16 cellular contexts compared by ENCODE assay signal in the genomic region with DNA sequence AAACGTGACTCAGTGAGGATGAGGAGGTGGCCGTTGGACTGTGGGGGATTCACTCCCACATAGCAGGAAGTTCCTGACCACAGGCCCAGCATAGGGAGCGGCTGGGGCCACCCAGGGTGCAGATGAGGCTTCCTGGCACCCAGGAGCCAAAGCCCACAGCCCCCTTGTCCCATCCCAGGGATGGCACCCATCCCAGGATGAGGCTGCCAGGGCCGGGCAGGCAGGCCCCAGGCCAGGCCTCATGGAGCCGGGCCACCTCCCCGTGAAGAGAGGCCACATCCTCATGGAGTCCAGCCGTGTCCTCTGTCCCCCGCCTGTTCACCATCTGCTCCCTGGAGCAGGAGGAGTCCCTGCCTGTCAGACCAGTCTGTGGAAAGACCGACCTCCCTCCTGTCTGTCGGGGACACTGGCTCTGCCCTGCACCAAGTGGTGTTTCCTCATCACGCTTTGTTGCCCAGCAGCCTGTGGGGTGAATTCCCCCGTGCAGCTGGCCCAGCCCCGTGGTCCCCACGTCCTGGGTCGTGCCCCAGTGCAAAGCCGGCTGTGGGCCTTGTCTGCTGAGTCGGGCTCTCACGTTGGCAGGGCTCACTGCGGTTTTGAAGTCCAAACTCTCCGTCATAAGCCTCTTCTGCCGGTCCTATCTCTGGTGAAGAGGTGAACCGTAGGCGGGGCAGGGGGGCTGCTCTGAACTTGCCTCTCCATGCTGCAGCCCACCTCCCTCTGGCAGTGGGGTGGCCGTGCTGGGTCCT. TPM values are rescaled to one million over a fixed set of nuclear protein-coding genes. Genes with fewer than 3 reads are reported as not detected.
DNase-seq lines count a peak whose midpoint lies in the region; ATAC-seq and TF ChIP-seq lines count a peak whose summit lies in the region.
"Had no signal": no experiment of that assay in that cellular context is flagged by ENCODE, and none has a peak within 500 bp of the region (broad histone marks: within the 10 kb centered on the region; RNA-seq: fewer than 3 reads in every experiment).

No MANE protein-coding gene starts in this region.

- H2AFZ ChIP-seq in IMR-90 (replicated peaks; ENCODE audit: low read length, poor library complexity): peak overlapping the region; percentile 81
- peak overlapping the region; percentile 76 for H2AFZ ChIP-seq in osteoblast (ENCODE audit: low read length)

- H3K36me3 ChIP-seq in IMR-90 (ENCODE audit: control insufficient read depth, insufficient read depth, low read length) (no peaks in the 10 kb centered on the region), osteoblast (ENCODE audit: insufficient read depth, low read length) (no peaks in the 10 kb centered on the region)

- H3K4me2 ChIP-seq in IMR-90 (ENCODE audit: low read depth, low read length) (no peak overlapping the region), osteoblast (ENCODE audit: insufficient read depth, low read length) (no peak overlapping the region)

- H3K36me3 Mint-ChIP-seq in activated B cell treated with CpG ODN at 0.5 μM for 24 hours (ENCODE audit: low read depth): peaks cover 2% of the 10 kb centered on the region
- H3K36me3 Mint-ChIP-seq: activated CD4-positive, alpha-beta memory T cell treated with anti-CD3 and anti-CD28 coated beads for 36 hours; T-cell had no signal

- intact Hi-C loops in IMR-90 (cut with micrococcal nuclease) (no loop called here), activated B cell treated with CpG ODN at 0.5 μM for 24 hours (cut with micrococcal nuclease) (loop anchor here (1.0 kb wide), 1 partner anchor 77 kb away; the partner anchor contains the start of gene PUS1)

- no peak for TF ChIP-seq RAD21 in IMR-90 (IDR thresholded peaks at IDR 0.05; ENCODE audit: low read length)

- DNase-seq in G401 (ENCODE audit: low spot score): peak; percentile 80
- DNase-seq in IMR-90: peak; percentile 26
- peak; percentile 29 for DNase-seq in activated B cell treated with CpG ODN at 0.5 μM for 24 hours
- peak; percentile 90 for DNase-seq in osteoblast (ENCODE audit: insufficient read length, low spot score, missing footprints)
- DNase-seq in NCI-H2081 treated with DMSO at 0.1 percent for 48 hours (lab: John Stamatoyannopoulos, UW): no peak
- DNase-seq: activated CD4-positive, alpha-beta memory T cell treated with anti-CD3 and anti-CD28 coated beads for 36 hours; activated naive CD4-positive, alpha-beta T cell treated with Interleukin-2 at 50 U/mL for 16 hours; central memory CD4-positive, alpha-beta T cell; DMS 273 treated with DMSO at 0.1 percent for 48 hours; erythroblast; midbrain; NCI-H1436 treated with DMSO at 0.1 percent for 48 hours; NCI-H774; T-cell had no signal

- peaks cover 6% of the 10 kb centered on the region for H3K4me1 ChIP-seq in IMR-90 (ENCODE audit: control insufficient read depth, insufficient read depth, low read length)
- H3K4me1 ChIP-seq in osteoblast (ENCODE audit: insufficient read depth, low read length): peaks cover 6% of the 10 kb centered on the region

- H3K4me3 ChIP-seq in IMR-90 (ENCODE audit: insufficient read depth, low read depth, low read length): no peak overlapping the region
- no peak overlapping the region for H3K4me3 ChIP-seq in osteoblast (ENCODE audit: insufficient read depth, low read length)

- H3K9ac ChIP-seq in IMR-90 (ENCODE audit: low read depth, low read length): no peak overlapping the region

- BruUV-seq in IMR-90 (replicated peaks; lab: Mats Ljungman, UMichigan): no TSS peak

- H4K20me1 ChIP-seq in IMR-90 (ENCODE audit: insufficient read depth, low read length): no peaks in the 10 kb centered on the region; the same call in 1 of the 2 replicates
- no peaks in the 10 kb centered on the region for H4K20me1 ChIP-seq in osteoblast (ENCODE audit: insufficient read depth, low read length)

- H3K27me3 ChIP-seq in IMR-90 (ENCODE audit: control insufficient read depth, insufficient read depth, low read length): peaks cover 12% of the 10 kb centered on the region; the same call in 1 of the 2 replicates
- peaks cover 8% of the 10 kb centered on the region for H3K27me3 ChIP-seq in osteoblast (ENCODE audit: insufficient read depth, low read length)

- peak overlapping the region; percentile 85 for H2AK9ac ChIP-seq in IMR-90 (replicated peaks; ENCODE audit: low read depth, low read length, poor library complexity)

- no peak overlapping the region for H4K91ac ChIP-seq in IMR-90 (ENCODE audit: insufficient read depth, low read depth, low read length)

- H3K23ac ChIP-seq in IMR-90 (ENCODE audit: low read depth, low read length): no peak overlapping the region

- H4K8ac ChIP-seq in IMR-90 (ENCODE audit: low read depth in 2 of 2, low read length in 2 of 2): peak overlapping the region in 1 of 2 experiments; percentile 24; a peak in 1 of 4 replicates

- peaks cover 3% of the 10 kb centered on the region for H3K27me3 Mint-ChIP-seq in activated B cell treated with CpG ODN at 0.5 μM for 24 hours

- in situ Hi-C loops in G401 (cut with HindIII; ENCODE audit: low sequenced_read_pairs): no loop called here
- in situ Hi-C loops in IMR-90 (cut with MboI; ENCODE audit: low sequenced_read_pairs): no loop called here

- 55% methylated on average over 11 of the region's 24 CpGs; no CpG with 5 or more reads in 1 of the 2 experiments for WGBS in IMR-90 (ENCODE audit: extremely low coverage in 2 of 2, insufficient read length in 1 of 2), 2 experiments

- H3K79me2 ChIP-seq in osteoblast (ENCODE audit: insufficient read depth, low read length): no peaks in the 10 kb centered on the region

- no peaks in the 10 kb centered on the region for H3K79me1 ChIP-seq in IMR-90 (ENCODE audit: low read depth in 1 of 2, low read length in 2 of 2)

- TF ChIP-seq POLR2A in IMR-90 (IDR thresholded peaks at IDR 0.05; ENCODE audit: low read depth, low read length): no peak

- CTCF ChIA-PET in IMR-90 (lab: Yijun Ruan, JAX): no interaction called here
- CTCF ChIA-PET in activated B cell treated with CpG ODN at 0.5 μM for 24 hours (lab: Charles Lee): no interaction called here

- POLR2A ChIA-PET in IMR-90 (lab: Charles Lee; ENCODE audit: unreplicated experiment): no interaction called here
- POLR2A ChIA-PET in activated B cell treated with CpG ODN at 0.5 μM for 24 hours (lab: Charles Lee): interaction anchor here (0.6 kb wide), 1 partner anchor 97 kb away, joined by 3 read pairs; no protein-coding TSS in a partner anchor

- H3K9me1 ChIP-seq in IMR-90 (ENCODE audit: insufficient read depth, low read length): no peaks in the 10 kb centered on the region

- no peak overlapping the region for H3K18ac ChIP-seq in IMR-90 (ENCODE audit: low read depth, low read length)

- no peak overlapping the region for H2BK120ac ChIP-seq in IMR-90 (ENCODE audit: low read depth, low read length)

- H3K9me3 Mint-ChIP-seq in activated B cell treated with CpG ODN at 0.5 μM for 24 hours: no peaks in the 10 kb centered on the region
- H3K9me3 Mint-ChIP-seq: activated CD4-positive, alpha-beta memory T cell treated with anti-CD3 and anti-CD28 coated beads for 36 hours; T-cell had no signal

- H3K4ac ChIP-seq in IMR-90 (ENCODE audit: low read depth, low read length): no peak overlapping the region; the same call in 1 of the 2 replicates

- no peak overlapping the region for H2BK5ac ChIP-seq in IMR-90 (ENCODE audit: low read depth, low read length, poor library complexity, severe bottlenecking)

- TF ChIP-seq CTCF in IMR-90 (conservative IDR thresholded peaks at IDR 0.05; ENCODE audit: low read depth, low read length): no peak
- TF ChIP-seq CTCF in activated B cell treated with CpG ODN at 0.5 μM for 24 hours (IDR thresholded peaks at IDR 0.05): no peak
- no peak for TF ChIP-seq CTCF in osteoblast (IDR thresholded peaks at IDR 0.05; ENCODE audit: extremely low read depth, low read depth, low read length)

- no peak overlapping the region for H2BK20ac ChIP-seq in IMR-90 (ENCODE audit: low read depth, low read length)

- H3K56ac ChIP-seq in IMR-90 (ENCODE audit: extremely low read depth, insufficient read depth, low read length): no peak overlapping the region

- H3K14ac ChIP-seq in IMR-90 (replicated peaks; ENCODE audit: low read depth, low read length): peak overlapping the region; percentile 40; the same call in 1 of the 2 replicates

- peak overlapping the region; percentile 32 for H3K4me3 Mint-ChIP-seq in activated B cell treated with CpG ODN at 0.5 μM for 24 hours
- H3K4me3 Mint-ChIP-seq: activated CD4-positive, alpha-beta memory T cell treated with anti-CD3 and anti-CD28 coated beads for 36 hours; T-cell had no signal

- no peak overlapping the region for H4K5ac ChIP-seq in IMR-90 (ENCODE audit: low read depth, low read length)

- H3K9me3 ChIP-seq in IMR-90 (ENCODE audit: control insufficient read depth, insufficient read depth, low read length): no peaks in the 10 kb centered on the region
- no peaks in the 10 kb centered on the region for H3K9me3 ChIP-seq in osteoblast (ENCODE audit: low read depth, low read length)

- H3K27ac ChIP-seq in IMR-90 (ENCODE audit: insufficient read depth, low read length) (no peak overlapping the region), osteoblast (ENCODE audit: low read depth, low read length) (no peak overlapping the region)

- H2AK5ac ChIP-seq in IMR-90 (ENCODE audit: low read depth, low read length): no peak overlapping the region

- H3K27ac Mint-ChIP-seq in activated B cell treated with CpG ODN at 0.5 μM for 24 hours: peak overlapping the region; percentile 30
- H3K27ac Mint-ChIP-seq: activated CD4-positive, alpha-beta memory T cell treated with anti-CD3 and anti-CD28 coated beads for 36 hours; T-cell had no signal

- no peak overlapping the region for H2BK15ac ChIP-seq in IMR-90 (ENCODE audit: low read depth, low read length)

- ATAC-seq in IMR-90 (ENCODE audit: low read depth) (peak; percentile 15), activated B cell treated with CpG ODN at 0.5 μM for 24 hours (ENCODE audit: low read depth) (peak; percentile 77), GM21529 (IDR thresholded peaks at IDR 0.05; ENCODE audit: unreplicated experiment) (no peak), HG02970 (IDR thresholded peaks at IDR 0.05; ENCODE audit: low FRiP score, unreplicated experiment) (no peak)
- ATAC-seq: T-cell had no signal

- peaks cover 16% of the 10 kb centered on the region for H3K4me1 Mint-ChIP-seq in activated B cell treated with CpG ODN at 0.5 μM for 24 hours

- dilution Hi-C loops in IMR-90 (cut with HindIII; ENCODE audit: low sequenced_read_pairs, unreplicated experiment): no loop called here

RNA-seq across cellular contexts. Expression of gene MMP17, which starts 24.5 kb away (rescaled TPM):
- 2.0 and 3.4 TPM in 2 replicates for total RNA-seq in G401 (2014; rRNA removed; shearing (Covaris generic))
- total RNA-seq in IMR-90 (2012; rRNA removed) (1.4 and 1.7 TPM in 2 replicates), activated B cell treated with CpG ODN at 0.5 μM for 24 hours (8.2 and 11.3 TPM in 2 replicates), osteoblast (10.5 and 11.2 TPM in 2 replicates)
- 11.8 and 15.9 TPM in 2 replicates for polyA plus RNA-seq in IMR-90 (2012; rRNA removed)
- 11.7 and 17.3 TPM in 2 replicates for polyA plus RNA-seq in IMR-90 (2012; cell fraction: cytosol; rRNA removed)
- polyA plus RNA-seq in IMR-90 (2012; cell fraction: nucleus; rRNA removed; ENCODE audit: low replicate concordance): 14.0 and 49.8 TPM in 2 replicates

RNA-seq across cellular contexts. Expression of gene ULK1, which starts 41.7 kb away (rescaled TPM):
- 2.3 and 11.1 TPM in 2 replicates for total RNA-seq in G401 (2014; rRNA removed; shearing (Covaris generic))
- total RNA-seq in IMR-90 (2012; rRNA removed) (1.8 and 1.9 TPM in 2 replicates), activated B cell treated with CpG ODN at 0.5 μM for 24 hours (20.1 and 27.0 TPM in 2 replicates), osteoblast (13.3 and 14.1 TPM in 2 replicates)
- 19.2 and 20.0 TPM in 2 replicates for polyA plus RNA-seq in IMR-90 (2012; rRNA removed)
- 7.8 and 17.2 TPM in 2 replicates for polyA plus RNA-seq in IMR-90 (2012; cell fraction: cytosol; rRNA removed)
- polyA plus RNA-seq in IMR-90 (2012; cell fraction: nucleus; rRNA removed; ENCODE audit: low replicate concordance): 80.3 and 166 TPM in 2 replicates

Comparison
In these comparisons a context has a peak if more than half of its experiments do, and no peak if none do; other contexts are left out.
1. ATAC-seq: peak in IMR-90 (single experiment) and activated B cell treated with CpG ODN at 0.5 μM for 24 hours (single experiment); none in GM21529 (single experiment) and HG02970 (single experiment).